9 cellular contexts compared by ENCODE assay signal in the genomic region with DNA sequence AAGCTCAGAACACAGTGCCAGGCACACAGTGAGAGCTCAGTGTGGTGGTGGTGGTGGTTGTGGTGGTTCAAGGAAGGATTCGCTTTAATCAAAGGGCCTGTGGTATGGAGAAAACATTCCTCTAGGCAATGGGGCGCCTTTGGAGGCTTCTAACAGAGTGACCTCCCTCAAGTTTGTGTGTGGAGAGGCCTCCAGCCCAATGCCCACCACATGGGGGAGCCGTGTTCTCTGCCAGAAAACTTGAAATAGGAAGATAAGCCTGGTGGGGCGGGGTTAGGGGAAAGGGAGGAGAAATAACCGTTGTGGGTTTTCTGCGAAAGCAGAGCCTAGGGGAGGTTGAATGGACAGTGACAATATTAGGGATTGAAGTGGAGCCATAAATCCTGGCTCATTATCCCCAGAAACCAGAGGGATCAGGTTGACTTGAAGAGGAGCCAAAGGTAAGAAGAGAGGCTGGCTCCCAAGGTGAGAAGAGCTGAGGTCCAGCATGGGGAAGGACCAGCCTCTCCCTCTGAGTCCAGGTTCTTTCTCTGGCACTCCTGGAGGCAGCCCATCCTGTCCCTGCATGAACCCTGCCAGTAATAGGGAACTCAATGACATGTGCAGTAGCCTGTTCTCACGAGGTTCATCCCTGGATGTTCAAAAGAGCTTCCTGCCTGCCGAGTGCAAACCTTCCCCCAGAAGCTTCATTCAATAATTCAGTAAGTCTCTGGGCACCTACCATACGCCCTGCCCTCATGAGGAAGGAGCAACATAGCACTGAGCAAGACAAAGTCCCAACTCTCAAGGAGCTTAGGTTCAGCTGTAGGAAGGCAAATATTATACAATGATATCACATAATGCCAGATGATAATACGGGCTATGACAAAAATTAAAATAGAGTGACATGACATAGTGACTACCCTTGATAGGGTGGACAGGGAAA. TPM values are rescaled to one million over a fixed set of nuclear protein-coding genes. Genes with fewer than 3 reads are reported as not detected.
DNase-seq lines count a peak whose midpoint lies in the region; ATAC-seq, FAIRE-seq and TF ChIP-seq lines count a peak whose summit lies in the region.
"Had no signal": no experiment of that assay in that cellular context is flagged by ENCODE, and none has a peak within 500 bp of the region (broad histone marks: within the 10 kb centered on the region; RNA-seq: fewer than 3 reads in every experiment).

No MANE protein-coding gene starts in this region.

- H3K4me2 ChIP-seq in A549, result peak overlapping the region; percentile 28; the same call in 1 of the 3 replicates

- ATAC-seq in A549 (peak in 1 of 2 experiments; percentile 61; a peak in 3 of 6 replicates), right cardiac atrium (no peak), GM18505 (IDR thresholded peaks at IDR 0.05; ENCODE audit: unreplicated experiment) (no peak)
- ATAC-seq in naive thymus-derived CD8-positive, alpha-beta T cell, result no peak

- FAIRE-seq in A549 (lab: Jason Lieb, UNC), result no peak

- no peaks in the 10 kb centered on the region for H3K9me3 ChIP-seq in A549
- H3K9me3 ChIP-seq in right cardiac atrium (ENCODE audit: control insufficient read depth, low read length), result no peaks in the 10 kb centered on the region

- H3K36me3 Mint-ChIP-seq in naive thymus-derived CD8-positive, alpha-beta T cell, result no peaks in the 10 kb centered on the region

- in situ Hi-C loops in GM13977 (cut with MboI; ENCODE audit: low pct_unique_long_range_greater_than_20kb, low sequenced_read_pairs, unreplicated experiment), result no loop called here

- no peak for TF ChIP-seq EP300 in A549 (IDR thresholded peaks at IDR 0.05)

- H3K27me3 Mint-ChIP-seq in naive thymus-derived CD8-positive, alpha-beta T cell, result peaks cover 0 to 4% (median 0%) of the 10 kb centered on the region in 5 donors

- no peaks in the 10 kb centered on the region for H3K27me3 ChIP-seq in right cardiac atrium (ENCODE audit: control insufficient read depth, insufficient read depth)

- POLR2A ChIA-PET in A549 (lab: Yijun Ruan, JAX), result no interaction called here
- POLR2A ChIA-PET in naive thymus-derived CD8-positive, alpha-beta T cell (lab: Charles Lee), result no interaction called here

- DNase-seq in A549 (ENCODE audit: low read depth in 1 of 2, low spot score in 1 of 2) (peak in 1 of 2 experiments; percentile 67), GM13977 (ENCODE audit: low spot score) (no peak), RPMI7951 (ENCODE audit: low read depth) (peak; percentile 86), right cardiac atrium (peak in 2 of 3 donors; percentile 63 to 65), RKO (ENCODE audit: low spot score) (no peak), inferior parietal cortex (ENCODE audit: extremely low spot score) (no peak)
- DNase-seq in naive thymus-derived CD8-positive, alpha-beta T cell, result no peak
- DNase-seq: retina had no signal

- H3K9me3 Mint-ChIP-seq in naive thymus-derived CD8-positive, alpha-beta T cell, result no peaks in the 10 kb centered on the region

- H3K4me3 ChIP-seq in A549 (no peak overlapping the region), right cardiac atrium (ENCODE audit: low read length) (no peak overlapping the region)

- WGBS in A549 (ENCODE audit: missing lambda C conversion rate), result 59% methylated on average over 10 of the region's 10 CpGs
- WGBS in right cardiac atrium, result 55% methylated on average over 10 of the region's 10 CpGs

- CTCF ChIA-PET in A549 (lab: Yijun Ruan, JAX), result interaction anchor here (0.9 to 4.1 kb wide), 23 partner anchors 8 to 177 kb away, joined by 3 to 49 read pairs (median 5); no protein-coding TSS in a partner anchor

- intact Hi-C loops in right cardiac atrium (cut with DNase I), result no loop called here

- H3K4me3 Mint-ChIP-seq in naive thymus-derived CD8-positive, alpha-beta T cell, result no peak overlapping the region

- TF ChIP-seq POLR2A in A549 (IDR thresholded peaks at IDR 0.05; ENCODE audit: low read length) (no peak), GM18505 (IDR thresholded peaks at IDR 0.05; ENCODE audit: borderline replicate concordance, extremely low read depth, insufficient read depth, insufficient read length) (no peak)

- H3K27ac Mint-ChIP-seq in naive thymus-derived CD8-positive, alpha-beta T cell, result no peak overlapping the region

- TF ChIP-seq CTCF in A549 (IDR thresholded peaks at IDR 0.05) (peak; percentile 35; the same call in 2 of the 3 replicates), GM13977 (IDR thresholded peaks at IDR 0.05; ENCODE audit: extremely low read depth, insufficient read depth, missing control alignments) (peak; percentile 50)

- H3K4me1 ChIP-seq in A549 (peaks cover 60% of the 10 kb centered on the region), right cardiac atrium (ENCODE audit: control insufficient read depth, insufficient read depth, low read length) (peaks cover 29% of the 10 kb centered on the region)

- H3K4me1 Mint-ChIP-seq in naive thymus-derived CD8-positive, alpha-beta T cell, result peaks cover 0 to 2% (median 0%) of the 10 kb centered on the region in 4 donors

- H3K27ac ChIP-seq in A549 (peak overlapping the region; percentile 80 to 88), right cardiac atrium (ENCODE audit: low read length) (peak overlapping the region; percentile 41)

- TF ChIP-seq RAD21 in A549 (conservative IDR thresholded peaks at IDR 0.05 in 1 of 2, IDR thresholded peaks at IDR 0.05 in 1 of 2), result peak; percentile 43 to 62

TF ChIP-seq in A549, 52 proteins besides CTCF, POLR2A, EP300 and RAD21:
- no peak for TF ChIP-seq TP53 (CRISPR knock-in tag; IDR thresholded peaks at IDR 0.05)
- TF ChIP-seq SMC3 (IDR thresholded peaks at IDR 0.05), result peak; percentile 57; the same call in 2 of the 3 replicates

RNA-seq across cellular contexts. Expression of a gene that starts 51.4 kb away (rescaled TPM):
- polyA plus RNA-seq in A549 (2011; rRNA removed) (173 TPM in 2 replicates), A549 (2017; fragmentation: RNase III; extraction: RNeasy Plus Mini Kit Qiagen cat#74134 plus additional on column Dnase treatment) (348 to 469 TPM (median 441 TPM) in 3 replicates), right cardiac atrium (447 TPM)
- 164 and 192 TPM in 2 replicates for polyA plus RNA-seq in A549 (2012; cell fraction: cytosol; rRNA removed)
- polyA plus RNA-seq in A549 (2012; cell fraction: nucleus; rRNA removed), result 241 and 325 TPM in 2 replicates
- 181 and 216 TPM in 2 replicates for polyA minus RNA-seq in A549 (2011; rRNA and poly(A)+ RNA removed)
- total RNA-seq in RPMI7951 (2014; rRNA removed; shearing (Covaris generic)), result 650 and 793 TPM in 2 replicates
- total RNA-seq in right cardiac atrium, result 1,000 to 10,000 TPM in 3 of 4 donors, 100 to 1,000 TPM in 1; 963 to 1,731 (median 1,257) TPM
- not detected for total RNA-seq in naive thymus-derived CD8-positive, alpha-beta T cell
- not detected for polyA plus RNA-seq in naive thymus-derived CD8-positive, alpha-beta T cell

Comparison
In these comparisons a context has a peak if more than half of its experiments do, and no peak if none do; other contexts are left out.
1. DNase-seq: peak in RPMI7951 (single experiment) and right cardiac atrium (2 of 3); none in GM13977 (single experiment), naive thymus-derived CD8-positive, alpha-beta T cell (0 of 10), RKO (single experiment) and inferior parietal cortex (single experiment).
2. RNA of a gene that starts 51.4 kb away (total RNA-seq): 963 to 1,731 TPM in right cardiac atrium and 650 to 793 TPM in RPMI7951; not detected in naive thymus-derived CD8-positive, alpha-beta T cell; every median in the first group is over 100 times any median in the second.